Comparison of ENCODE assay signal across 15 cellular contexts in genomic region chr9:125269014-125269397, GRCh38. TPM values are rescaled to one million over a fixed set of nuclear protein-coding genes. Genes with fewer than 3 reads are reported as not detected.
DNase-seq lines count a peak whose midpoint lies in the region; ATAC-seq and TF ChIP-seq lines count a peak whose summit lies in the region.
"Had no signal": no experiment of that assay in that cellular context is flagged by ENCODE, and none has a peak within 500 bp of the region (broad histone marks: within the 10 kb centered on the region; RNA-seq: fewer than 3 reads in every experiment).

No MANE protein-coding gene starts in this region.

- H3K4me1 Mint-ChIP-seq in CD8-positive, alpha-beta memory T cell: peaks cover 42 to 71% (median 60%) of the 10 kb centered on the region in 3 donors

- H3K4me2 ChIP-seq in Loucy (ENCODE audit: low read depth, low read length, poor library complexity, severe bottlenecking): peak overlapping the region; percentile 43

- POLR2A ChIA-PET in CD8-positive, alpha-beta memory T cell (lab: Charles Lee): no interaction called here

- ATAC-seq in lower lobe of right lung (peak in 1 of 2 donors; percentile 53), sciatic nerve (peak; percentile 48), GM18909 (IDR thresholded peaks at IDR 0.05; ENCODE audit: poor library complexity, unreplicated experiment) (no peak)

- intact Hi-C loops in lower lobe of right lung (cut with DNase I): no loop called here
- intact Hi-C loops in sciatic nerve (cut with DNase I): no loop called here
- intact Hi-C loops in tibial artery (cut with DNase I; ENCODE audit: low total_unique reads): no loop called here

- no peak overlapping the region for H3K4me3 Mint-ChIP-seq in CD8-positive, alpha-beta memory T cell
- H3K4me3 Mint-ChIP-seq: CD4-positive, alpha-beta T cell; H9 had no signal

- no peak for TF ChIP-seq CTCF in Loucy (conservative IDR thresholded peaks at IDR 0.05; ENCODE audit: low read length)
- no peak for TF ChIP-seq CTCF in lower lobe of right lung (IDR thresholded peaks at IDR 0.05)
- TF ChIP-seq CTCF in tibial artery (IDR thresholded peaks at IDR 0.05): no peak

- H3K27me3 ChIP-seq in Loucy (ENCODE audit: insufficient read depth, low read length, poor library complexity, severe bottlenecking) (no peaks in the 10 kb centered on the region), lower lobe of right lung (ENCODE audit: low read depth) (no peaks in the 10 kb centered on the region), tibial artery (no peaks in the 10 kb centered on the region)
- H3K27me3 ChIP-seq in CD8-positive, alpha-beta memory T cell (ENCODE audit: insufficient read depth, low read length, poor library complexity, severe bottlenecking): no peaks in the 10 kb centered on the region

- no peaks in the 10 kb centered on the region for H3K27me3 Mint-ChIP-seq in CD8-positive, alpha-beta memory T cell
- H3K27me3 Mint-ChIP-seq: CD4-positive, alpha-beta T cell had no signal

- peaks cover 3% of the 10 kb centered on the region; the same call in 1 of the 2 replicates for H3F3A ChIP-seq in Loucy (ENCODE audit: low read depth)

- H3K36me3 Mint-ChIP-seq in CD8-positive, alpha-beta memory T cell: peaks cover 0 to 41% (median 7%) of the 10 kb centered on the region in 3 donors

- peaks cover 54% of the 10 kb centered on the region for H4K20me1 ChIP-seq in Loucy (ENCODE audit: insufficient read depth, low read length, poor library complexity, severe bottlenecking)

- H3K79me2 ChIP-seq in Loucy (ENCODE audit: insufficient read depth, low read length): peaks cover 95% of the 10 kb centered on the region

- H3K36me3 ChIP-seq in Loucy (ENCODE audit: insufficient read depth, low read length): no peaks in the 10 kb centered on the region
- peaks cover 24% of the 10 kb centered on the region for H3K36me3 ChIP-seq in lower lobe of right lung
- H3K36me3 ChIP-seq in tibial artery: peaks cover 0 to 10% (median 8%) of the 10 kb centered on the region in 3 donors
- no peaks in the 10 kb centered on the region for H3K36me3 ChIP-seq in CD8-positive, alpha-beta memory T cell (ENCODE audit: insufficient read depth, low read length)

- H3K9ac ChIP-seq in Loucy (ENCODE audit: low read depth, low read length, poor library complexity, severe bottlenecking): no peak overlapping the region

- DNase-seq in lower lobe of right lung (no peak), sciatic nerve (ENCODE audit: low spot score) (no peak), tibial artery (peak in 1 of 2 donors; percentile 12), putamen (ENCODE audit: low spot score) (no peak)
- DNase-seq in CD8-positive, alpha-beta memory T cell: no peak
- DNase-seq: ACHN; C1 segment of cervical spinal cord; CD4-positive, alpha-beta T cell; DMS153; DMS79 treated with DMSO at 0.1 percent for 48 hours; EL; GOT3; H9 had no signal

- H2AFZ ChIP-seq in Loucy (ENCODE audit: low read length): no peak overlapping the region

- H3K4me3 ChIP-seq in Loucy (ENCODE audit: low read length, poor library complexity, severe bottlenecking) (no peak overlapping the region), lower lobe of right lung (no peak overlapping the region), tibial artery (no peak overlapping the region)
- H3K4me3 ChIP-seq in CD8-positive, alpha-beta memory T cell (ENCODE audit: low read length): no peak overlapping the region

- peak overlapping the region; percentile 9 for H3K27ac ChIP-seq in lower lobe of right lung
- H3K27ac ChIP-seq in tibial artery: peak overlapping the region; percentile 37 to 61
- no peak overlapping the region for H3K27ac ChIP-seq in CD8-positive, alpha-beta memory T cell (ENCODE audit: low read depth, low read length)

- no peaks in the 10 kb centered on the region for H3K9me3 ChIP-seq in Loucy (ENCODE audit: insufficient read depth, low read depth, low read length)
- H3K9me3 ChIP-seq in lower lobe of right lung: no peaks in the 10 kb centered on the region
- H3K9me3 ChIP-seq in tibial artery: no peaks in the 10 kb centered on the region
- H3K9me3 ChIP-seq in CD8-positive, alpha-beta memory T cell (ENCODE audit: low read length): no peaks in the 10 kb centered on the region

- H3K9me2 ChIP-seq in Loucy (replicated peaks; ENCODE audit: low read depth, low read length): no peaks in the 10 kb centered on the region

- H3K4me1 ChIP-seq in Loucy (ENCODE audit: insufficient read depth, low read length, poor library complexity, severe bottlenecking) (peaks cover 22% of the 10 kb centered on the region), lower lobe of right lung (peaks cover 49% of the 10 kb centered on the region), tibial artery (peaks cover 0 to 63% (median 29%) of the 10 kb centered on the region in 4 donors)
- peaks cover 20% of the 10 kb centered on the region for H3K4me1 ChIP-seq in CD8-positive, alpha-beta memory T cell (ENCODE audit: insufficient read depth, low read length)

- no peaks in the 10 kb centered on the region for H3K9me3 Mint-ChIP-seq in CD8-positive, alpha-beta memory T cell
- H3K9me3 Mint-ChIP-seq: CD4-positive, alpha-beta T cell; H9 had no signal

- CTCF ChIA-PET in CD8-positive, alpha-beta memory T cell (lab: Charles Lee): no interaction called here

- H3K27ac Mint-ChIP-seq in CD8-positive, alpha-beta memory T cell: no peak overlapping the region

RNA-seq across cellular contexts. Expression of gene GAPVD1, which starts 7.4 kb away (rescaled TPM):
- total RNA-seq in lower lobe of right lung (70.6 TPM), sciatic nerve (73.3 TPM)
- total RNA-seq in CD8-positive, alpha-beta memory T cell: 10 to 100 TPM; 42.7 to 44.8 TPM
- 55.4 TPM for polyA plus RNA-seq in CD8-positive, alpha-beta memory T cell

RNA-seq across cellular contexts. Expression of gene HSPA5, which starts 27.9 kb away (rescaled TPM):
- total RNA-seq in lower lobe of right lung (201 TPM), sciatic nerve (172 TPM)
- total RNA-seq in CD8-positive, alpha-beta memory T cell: 100 to 1,000 TPM; 229 to 237 TPM
- 251 TPM for polyA plus RNA-seq in CD8-positive, alpha-beta memory T cell
